Comparison of ENCODE assay signal across 1 cellular context in the genomic region with DNA sequence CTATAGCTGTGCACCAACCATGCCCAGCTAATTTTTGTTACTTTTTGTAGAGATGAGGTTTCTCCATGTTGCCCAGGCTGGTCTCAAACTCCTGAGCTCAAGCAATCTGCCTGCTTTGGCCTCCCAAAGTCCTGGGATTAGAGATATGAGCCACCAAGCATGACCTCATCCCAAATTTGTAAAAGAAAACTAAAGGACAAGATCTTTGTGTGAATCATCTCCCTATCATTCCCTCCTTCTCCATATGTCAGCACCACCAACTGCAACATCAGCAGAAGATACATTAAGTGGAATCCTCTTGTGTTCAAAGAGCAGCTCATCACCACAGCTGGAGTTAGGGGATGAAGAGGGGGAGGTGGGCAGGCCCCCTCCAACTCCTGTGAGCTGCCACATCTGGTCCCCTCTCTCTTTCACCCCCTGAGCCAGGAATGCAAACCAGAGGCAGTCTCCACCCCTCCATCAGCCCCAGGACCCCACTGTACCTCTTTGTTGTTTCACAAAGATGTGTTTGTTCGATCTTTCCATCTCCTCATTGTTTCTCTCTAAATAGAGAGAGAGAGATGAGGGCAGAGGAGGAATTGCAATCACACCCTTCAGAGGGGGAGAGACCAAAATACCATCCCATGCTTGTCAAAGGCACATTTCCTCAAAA.
A peak's percentile ranks its signal among the peaks of the same experiment; 100 is the strongest.
TF ChIP-seq lines count a peak whose summit lies in the region.

No MANE protein-coding gene starts in this region.

TF ChIP-seq in K562, 482 proteins besides CTCF, POLR2A, EP300 and RAD21 (continued from another document):
- TF ChIP-seq ELK1 (CRISPR knock-in tag; IDR thresholded peaks at IDR 0.05): no peak
- TF ChIP-seq TCF3 (CRISPR knock-in tag; IDR thresholded peaks at IDR 0.05): no peak; the same call in 1 of the 2 replicates
- no peak for TF ChIP-seq CREB3 (tag; conservative IDR thresholded peaks at IDR 0.05; ENCODE audit: low read depth)
- peak; percentile 31; the same call in 1 of the 2 replicates for TF ChIP-seq SMARCE1 (IDR thresholded peaks at IDR 0.05)
- 0 out of 2 replicates have a peak, but pooled peaks have one; percentile 27 for TF ChIP-seq JUN (IDR thresholded peaks at IDR 0.05; ENCODE audit: borderline replicate concordance, low read depth, low read length)
- TF ChIP-seq JUN (CRISPR knock-in tag; IDR thresholded peaks at IDR 0.05; ENCODE audit: borderline replicate concordance): no peak
- TF ChIP-seq ZNF124 (CRISPR knock-in tag; IDR thresholded peaks at IDR 0.05): no peak
- TF ChIP-seq, protein P1, sequence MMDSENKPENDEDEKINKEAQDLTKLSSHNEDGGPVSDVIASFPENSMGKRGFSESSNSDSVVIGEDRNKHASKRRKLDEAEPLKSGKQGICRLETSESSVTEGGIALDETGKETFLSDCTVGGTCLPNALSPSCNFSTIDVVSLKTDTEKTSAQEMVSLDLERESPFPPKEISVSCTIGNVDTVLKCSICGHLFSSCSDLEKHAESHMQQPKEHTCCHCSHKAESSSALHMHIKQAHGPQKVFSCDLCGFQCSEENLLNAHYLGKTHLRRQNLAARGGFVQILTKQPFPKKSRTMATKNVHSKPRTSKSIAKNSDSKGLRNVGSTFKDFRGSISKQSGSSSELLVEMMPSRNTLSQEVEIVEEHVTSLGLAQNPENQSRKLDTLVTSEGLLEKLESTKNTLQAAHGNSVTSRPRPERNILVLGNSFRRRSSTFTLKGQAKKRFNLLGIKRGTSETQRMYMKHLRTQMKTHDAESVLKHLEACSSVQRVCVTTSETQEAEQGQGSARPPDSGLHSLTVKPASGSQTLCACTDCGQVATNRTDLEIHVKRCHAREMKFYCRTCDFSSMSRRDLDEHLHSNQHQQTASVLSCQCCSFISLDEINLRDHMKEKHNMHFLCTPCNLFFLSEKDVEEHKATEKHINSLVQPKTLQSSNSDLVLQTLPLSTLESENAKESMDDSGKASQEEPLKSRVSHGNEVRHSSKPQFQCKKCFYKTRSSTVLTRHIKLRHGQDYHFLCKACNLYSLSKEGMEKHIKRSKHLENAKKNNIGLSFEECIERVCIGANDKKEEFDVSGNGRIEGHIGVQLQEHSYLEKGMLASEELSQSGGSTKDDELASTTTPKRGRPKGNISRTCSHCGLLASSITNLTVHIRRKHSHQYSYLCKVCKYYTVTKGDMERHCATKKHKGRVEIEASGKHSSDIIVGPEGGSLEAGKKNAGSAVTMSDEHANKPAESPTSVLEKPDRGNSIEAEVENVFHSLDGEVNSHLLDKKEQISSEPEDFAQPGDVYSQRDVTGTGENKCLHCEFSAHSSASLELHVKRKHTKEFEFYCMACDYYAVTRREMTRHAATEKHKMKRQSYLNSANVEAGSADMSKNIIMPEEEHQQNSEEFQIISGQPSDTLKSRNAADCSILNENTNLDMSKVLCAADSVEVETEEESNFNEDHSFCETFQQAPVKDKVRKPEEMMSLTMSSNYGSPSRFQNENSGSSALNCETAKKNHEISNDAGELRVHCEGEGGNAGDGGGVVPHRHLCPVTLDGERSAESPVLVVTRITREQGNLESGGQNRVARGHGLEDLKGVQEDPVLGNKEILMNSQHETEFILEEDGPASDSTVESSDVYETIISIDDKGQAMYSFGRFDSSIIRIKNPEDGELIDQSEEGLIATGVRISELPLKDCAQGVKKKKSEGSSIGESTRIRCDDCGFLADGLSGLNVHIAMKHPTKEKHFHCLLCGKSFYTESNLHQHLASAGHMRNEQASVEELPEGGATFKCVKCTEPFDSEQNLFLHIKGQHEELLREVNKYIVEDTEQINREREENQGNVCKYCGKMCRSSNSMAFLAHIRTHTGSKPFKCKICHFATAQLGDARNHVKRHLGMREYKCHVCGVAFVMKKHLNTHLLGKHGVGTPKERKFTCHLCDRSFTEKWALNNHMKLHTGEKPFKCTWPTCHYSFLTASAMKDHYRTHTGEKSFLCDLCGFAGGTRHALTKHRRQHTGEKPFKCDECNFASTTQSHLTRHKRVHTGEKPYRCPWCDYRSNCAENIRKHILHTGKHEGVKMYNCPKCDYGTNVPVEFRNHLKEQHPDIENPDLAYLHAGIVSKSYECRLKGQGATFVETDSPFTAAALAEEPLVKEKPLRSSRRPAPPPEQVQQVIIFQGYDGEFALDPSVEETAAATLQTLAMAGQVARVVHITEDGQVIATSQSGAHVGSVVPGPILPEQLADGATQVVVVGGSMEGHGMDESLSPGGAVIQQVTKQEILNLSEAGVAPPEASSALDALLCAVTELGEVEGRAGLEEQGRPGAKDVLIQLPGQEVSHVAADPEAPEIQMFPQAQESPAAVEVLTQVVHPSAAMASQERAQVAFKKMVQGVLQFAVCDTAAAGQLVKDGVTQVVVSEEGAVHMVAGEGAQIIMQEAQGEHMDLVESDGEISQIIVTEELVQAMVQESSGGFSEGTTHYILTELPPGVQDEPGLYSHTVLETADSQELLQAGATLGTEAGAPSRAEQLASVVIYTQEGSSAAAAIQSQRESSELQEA (IDR thresholded peaks at IDR 0.05; ENCODE audit: low read depth): no peak
- TF ChIP-seq ZNF316 (IDR thresholded peaks at IDR 0.05): 0 out of 2 replicates have a peak, but pooled peaks have one; percentile 10
- peak; percentile 86 for TF ChIP-seq FOSL1 (tag; conservative IDR thresholded peaks at IDR 0.05)
- TF ChIP-seq, protein P2, sequence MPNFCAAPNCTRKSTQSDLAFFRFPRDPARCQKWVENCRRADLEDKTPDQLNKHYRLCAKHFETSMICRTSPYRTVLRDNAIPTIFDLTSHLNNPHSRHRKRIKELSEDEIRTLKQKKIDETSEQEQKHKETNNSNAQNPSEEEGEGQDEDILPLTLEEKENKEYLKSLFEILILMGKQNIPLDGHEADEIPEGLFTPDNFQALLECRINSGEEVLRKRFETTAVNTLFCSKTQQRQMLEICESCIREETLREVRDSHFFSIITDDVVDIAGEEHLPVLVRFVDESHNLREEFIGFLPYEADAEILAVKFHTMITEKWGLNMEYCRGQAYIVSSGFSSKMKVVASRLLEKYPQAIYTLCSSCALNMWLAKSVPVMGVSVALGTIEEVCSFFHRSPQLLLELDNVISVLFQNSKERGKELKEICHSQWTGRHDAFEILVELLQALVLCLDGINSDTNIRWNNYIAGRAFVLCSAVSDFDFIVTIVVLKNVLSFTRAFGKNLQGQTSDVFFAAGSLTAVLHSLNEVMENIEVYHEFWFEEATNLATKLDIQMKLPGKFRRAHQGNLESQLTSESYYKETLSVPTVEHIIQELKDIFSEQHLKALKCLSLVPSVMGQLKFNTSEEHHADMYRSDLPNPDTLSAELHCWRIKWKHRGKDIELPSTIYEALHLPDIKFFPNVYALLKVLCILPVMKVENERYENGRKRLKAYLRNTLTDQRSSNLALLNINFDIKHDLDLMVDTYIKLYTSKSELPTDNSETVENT (CRISPR knock-in tag; IDR thresholded peaks at IDR 0.05): no peak
- TF ChIP-seq CBFA2T3 (IDR thresholded peaks at IDR 0.05): peak; percentile 18; the same call in 1 of the 2 replicates
- TF ChIP-seq ZNF77 (CRISPR knock-in tag; IDR thresholded peaks at IDR 0.05): no peak
- no peak for TF ChIP-seq ZBTB40 (IDR thresholded peaks at IDR 0.05)
- no peak for TF ChIP-seq ZBTB40 (CRISPR knock-in tag; IDR thresholded peaks at IDR 0.05)
- peak; percentile 50; the same call in 1 of the 2 replicates for TF ChIP-seq C11orf30 (IDR thresholded peaks at IDR 0.05; ENCODE audit: low read depth)
- TF ChIP-seq MEIS2 (IDR thresholded peaks at IDR 0.05; ENCODE audit: partially characterized antibody): peak; percentile 39
- TF ChIP-seq ATF7 (IDR thresholded peaks at IDR 0.05): peak; percentile 76
- peak; percentile 62; the same call in 1 of the 2 replicates for TF ChIP-seq JUND (IDR thresholded peaks at IDR 0.05; ENCODE audit: borderline replicate concordance, low read depth, low read length)
- peak; percentile 65 for TF ChIP-seq JUND (tag; IDR thresholded peaks at IDR 0.05; ENCODE audit: borderline replicate concordance, low read depth, low read length)
- TF ChIP-seq, protein P3, sequence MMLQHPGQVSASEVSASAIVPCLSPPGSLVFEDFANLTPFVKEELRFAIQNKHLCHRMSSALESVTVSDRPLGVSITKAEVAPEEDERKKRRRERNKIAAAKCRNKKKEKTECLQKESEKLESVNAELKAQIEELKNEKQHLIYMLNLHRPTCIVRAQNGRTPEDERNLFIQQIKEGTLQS (IDR thresholded peaks at IDR 0.05): peak; percentile 87
- TF ChIP-seq, protein P3 (CRISPR knock-in tag; conservative IDR thresholded peaks at IDR 0.05): no peak
- TF ChIP-seq MAFK (IDR thresholded peaks at IDR 0.05; ENCODE audit: low read length): peak; percentile 57; the same call in 1 of the 2 replicates
- no peak for TF ChIP-seq ZFP1 (CRISPR knock-in tag; IDR thresholded peaks at IDR 0.05)
- TF ChIP-seq PHF8 (IDR thresholded peaks at IDR 0.05; ENCODE audit: borderline replicate concordance, low read length): no peak
